In the genomic region with DNA sequence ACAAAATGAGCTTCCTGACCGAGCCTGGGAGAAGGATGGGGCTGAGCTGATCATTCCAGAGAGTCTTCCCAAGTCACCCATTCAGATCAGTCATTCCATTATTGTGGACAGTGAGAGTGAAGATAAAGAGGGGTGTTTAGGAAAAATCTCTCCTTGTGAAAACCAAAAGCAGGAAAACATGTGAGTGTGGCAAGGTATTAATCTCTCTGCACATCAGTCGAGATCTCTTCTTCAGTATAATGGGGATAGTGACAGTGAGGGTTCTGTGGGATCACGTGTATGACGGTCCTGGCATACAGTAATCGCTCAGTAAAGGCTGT, we compare ENCODE assay signal across 9 cellular contexts. TPM values are rescaled to one million over a fixed set of nuclear protein-coding genes. Genes with fewer than 3 reads are reported as not detected.
DNase-seq lines count a peak whose midpoint lies in the region; ATAC-seq and TF ChIP-seq lines count a peak whose summit lies in the region.
"Had no signal": no experiment of that assay in that cellular context is flagged by ENCODE, and none has a peak within 500 bp of the region (broad histone marks: within the 10 kb centered on the region; RNA-seq: fewer than 3 reads in every experiment).

No MANE protein-coding gene starts in this region.

- no peak overlapping the region for H2BK120ac ChIP-seq in neuronal stem cell (ENCODE audit: low read depth, low read length)

- no peak overlapping the region for H2BK5ac ChIP-seq in neuronal stem cell (ENCODE audit: low read length)

- no peak overlapping the region for H3K23ac ChIP-seq in neuronal stem cell (ENCODE audit: low read depth, low read length, poor library complexity)

- no peak for DNase-seq in A673 (ENCODE audit: low spot score)
- peak; percentile 23 for DNase-seq in MM.1S
- no peak for DNase-seq in epithelial cell of prostate (ENCODE audit: low read depth, low spot score)
- no peak for DNase-seq in neuronal stem cell (ENCODE audit: low spot score)
- DNase-seq in activated CD4-positive, CD25-positive, alpha-beta regulatory T cell treated with anti-CD3 and anti-CD28 coated beads, Interleukin-2, amount 50 U/mL, for 72 hours, result no peak
- no peak for DNase-seq in NCI-H2081 treated with DMSO at 0.1 percent for 48 hours (lab: John Stamatoyannopoulos, UW)
- DNase-seq in effector CD4-positive, alpha-beta T cell, result no peak

- no peak overlapping the region for H4K91ac ChIP-seq in neuronal stem cell (ENCODE audit: low read depth, low read length, poor library complexity)

- H3K9me3 ChIP-seq in A673 (ENCODE audit: low read depth, low read length, poor library complexity, severe bottlenecking) (no peaks in the 10 kb centered on the region), MM.1S (replicated peaks; ENCODE audit: insufficient read depth, low read length) (no peaks in the 10 kb centered on the region), neuronal stem cell (replicated peaks in 1 of 2; ENCODE audit: control insufficient read depth in 2 of 2, insufficient read depth in 1 of 2, low read depth in 1 of 2, low read length in 2 of 2) (no peaks in the 10 kb centered on the region)

- no peaks in the 10 kb centered on the region for H4K20me1 ChIP-seq in MM.1S (ENCODE audit: insufficient read depth, low read length)

- H3K4ac ChIP-seq in neuronal stem cell (ENCODE audit: low read length), result no peak overlapping the region

- H3K4me1 ChIP-seq in A673 (ENCODE audit: insufficient read depth, low read length, poor library complexity, severe bottlenecking) (peaks cover 77% of the 10 kb centered on the region), MM.1S (ENCODE audit: low read length) (peaks cover 54% of the 10 kb centered on the region), neuronal stem cell (ENCODE audit: control insufficient read depth in 2 of 2, insufficient read depth in 1 of 2, low read depth in 1 of 2, low read length in 2 of 2) (peaks cover 22 to 31% of the 10 kb centered on the region in 2 donors)

- H3K18ac ChIP-seq in neuronal stem cell (ENCODE audit: low read length), result peak overlapping the region; percentile 20

- H3K9ac ChIP-seq in MM.1S (ENCODE audit: low read length) (peak overlapping the region; percentile 42; the same call in 1 of the 2 replicates), neuronal stem cell (ENCODE audit: low read depth, low read length, poor library complexity) (no peak overlapping the region)

- CTCF ChIA-PET in A673 (lab: Charles Lee), result no interaction called here

- H2AFZ ChIP-seq in MM.1S (ENCODE audit: low read length), result peak overlapping the region; percentile 50
- no peak overlapping the region for H2AFZ ChIP-seq in neuronal stem cell (ENCODE audit: low read length)

- H3K27me3 ChIP-seq in A673 (replicated peaks; ENCODE audit: insufficient read depth, low read depth, low read length, poor library complexity) (no peaks in the 10 kb centered on the region), MM.1S (replicated peaks; ENCODE audit: insufficient read depth, low read length) (no peaks in the 10 kb centered on the region), neuronal stem cell (ENCODE audit: control insufficient read depth in 3 of 3, insufficient read depth in 3 of 3, low read depth in 1 of 3, low read length in 3 of 3) (no peaks in the 10 kb centered on the region)

- peaks cover 4% of the 10 kb centered on the region for H3K79me1 ChIP-seq in neuronal stem cell (ENCODE audit: low read depth, low read length)

- intact Hi-C loops in A673 (cut with micrococcal nuclease; ENCODE audit: unreplicated experiment), result no loop called here

- no peak for ATAC-seq in GM21526 (IDR thresholded peaks at IDR 0.05; ENCODE audit: low FRiP score, unreplicated experiment)
- ATAC-seq: K562 had no signal

- H2BK15ac ChIP-seq in neuronal stem cell (ENCODE audit: low read length), result no peak overlapping the region

- WGBS in neuronal stem cell (ENCODE audit: extremely low coverage in 2 of 2, insufficient read length in 2 of 2, insufficient replicate concordance in 1 of 2), 2 donors, result no CpG with 5 or more reads among the region's 5 CpGs

- peak overlapping the region; percentile 97 for H3K4me2 ChIP-seq in MM.1S (ENCODE audit: low read depth, low read length)
- no peak overlapping the region for H3K4me2 ChIP-seq in neuronal stem cell (ENCODE audit: insufficient read depth, low read length, poor library complexity, severe bottlenecking)

- no peak overlapping the region for H3K14ac ChIP-seq in neuronal stem cell (ENCODE audit: low read length)

- no peak overlapping the region for H2AK5ac ChIP-seq in neuronal stem cell (ENCODE audit: low read depth, low read length)

- no peak overlapping the region for H4K8ac ChIP-seq in neuronal stem cell (ENCODE audit: low read depth, low read length)

- H3K9me2 ChIP-seq in MM.1S (replicated peaks; ENCODE audit: insufficient read depth, low read length), result no peaks in the 10 kb centered on the region

- POLR2A ChIA-PET in A673 (lab: Charles Lee; ENCODE audit: low non-redundant PET), result interaction anchor here (0.5 to 0.6 kb wide), 2 partner anchors 10 to 1256 kb away, joined by 5 to 6 read pairs; no protein-coding TSS in a partner anchor

- peaks cover 32% of the 10 kb centered on the region for H3F3A ChIP-seq in MM.1S (ENCODE audit: insufficient read depth, low read length)

- peak overlapping the region; percentile 10 for H3K4me3 ChIP-seq in A673 (ENCODE audit: low read depth, low read length, poor library complexity, severe bottlenecking)
- peak overlapping the region; percentile 41 for H3K4me3 ChIP-seq in MM.1S (ENCODE audit: low read length)
- H3K4me3 ChIP-seq in neuronal stem cell (ENCODE audit: low read length in 2 of 2), result no peak overlapping the region
- H3K4me3 ChIP-seq: K562 had no signal

- peaks cover 23% of the 10 kb centered on the region; the same call in 1 of the 2 replicates for H3K79me2 ChIP-seq in MM.1S (ENCODE audit: low read length)

- no peak overlapping the region for H2BK12ac ChIP-seq in neuronal stem cell (ENCODE audit: low read length)

- BruUV-seq in A673 (replicated peaks; lab: Mats Ljungman, UMichigan), result no TSS peak

- TF ChIP-seq CTCF in A673 (conservative IDR thresholded peaks at IDR 0.05; ENCODE audit: low read depth, low read length), result no peak
- no peak for TF ChIP-seq CTCF in MM.1S (IDR thresholded peaks at IDR 0.05; ENCODE audit: low read length)

- H3K36me3 ChIP-seq in A673 (ENCODE audit: insufficient read depth, low read length, poor library complexity, severe bottlenecking), result no peaks in the 10 kb centered on the region
- H3K36me3 ChIP-seq in MM.1S (replicated peaks; ENCODE audit: insufficient read depth, low read length), result no peaks in the 10 kb centered on the region
- peaks cover 0 to 1% of the 10 kb centered on the region in 2 donors for H3K36me3 ChIP-seq in neuronal stem cell (replicated peaks in 1 of 2; ENCODE audit: control insufficient read depth in 2 of 2, insufficient read depth in 2 of 2, low read length in 2 of 2)

- H3K27ac ChIP-seq in A673 (ENCODE audit: low read depth, low read length, poor library complexity, severe bottlenecking) (peak overlapping the region; percentile 91), MM.1S (ENCODE audit: low read length) (peak overlapping the region; percentile 59; the same call in 1 of the 2 replicates), epithelial cell of prostate (peak overlapping the region; percentile 36), neuronal stem cell (replicated peaks; ENCODE audit: low read length) (peak overlapping the region; percentile 20)

RNA-seq across cellular contexts. Expression of a gene that starts 35.4 kb away (rescaled TPM):
- 64.1 and 76.8 TPM in 2 replicates for total RNA-seq in A673 (2021)
- polyA plus RNA-seq in neuronal stem cell (2013, experiment 1 of 2), result 40.5 TPM
- polyA plus RNA-seq in neuronal stem cell (2013, experiment 2 of 2), result 38.6 TPM

RNA-seq across cellular contexts. Expression of a gene that starts 37.5 kb away (rescaled TPM):
- 3.8 and 4.3 TPM in 2 replicates for total RNA-seq in A673 (2021)
- polyA plus RNA-seq in neuronal stem cell (2013, experiment 1 of 2), result 4.2 TPM
- polyA plus RNA-seq in neuronal stem cell (2013, experiment 2 of 2), result 4.1 TPM

Comparison
In these comparisons a context has a peak if more than half of its experiments do, and no peak if none do; other contexts are left out.
1. H3K27ac ChIP-seq: peak in every context shown above with its lines; median percentile 91 in A673; 59 in MM.1S; 36 in epithelial cell of prostate; 20 in neuronal stem cell.
2. H3K4me3 ChIP-seq: peak in A673 (single experiment) and MM.1S (single experiment); none in neuronal stem cell (0 of 2).